ENCODE assay signal across 13 cellular contexts in genomic region chr6:125306756-125307149, GRCh38. TPM values are rescaled to one million over a fixed set of nuclear protein-coding genes. Genes with fewer than 3 reads are reported as not detected.
A peak's percentile ranks its signal among the peaks of the same experiment; 100 is the strongest.
DNase-seq lines count a peak whose midpoint lies in the region; ATAC-seq lines count a peak whose summit lies in the region.
"Had no signal": no experiment of that assay in that cellular context is flagged by ENCODE, and none has a peak within 500 bp of the region (broad histone marks: within the 10 kb centered on the region; RNA-seq: fewer than 3 reads in every experiment).

No MANE protein-coding gene starts in this region.

- peaks cover 5% of the 10 kb centered on the region for H3K36me3 Mint-ChIP-seq in stimulated activated effector memory CD8-positive, alpha-beta T cell treated with anti-CD3 and anti-CD28 coated beads, Interleukin-12 subunit alpha, Interleukin-12 subunit beta, amount 100 ng/mL, for 72 hours
- H3K36me3 Mint-ChIP-seq: CD14-positive monocyte had no signal

- peak overlapping the region; percentile 28 for H4K91ac ChIP-seq in trophoblast cell (ENCODE audit: low read depth, low read length)

- no peak overlapping the region for H3K9ac ChIP-seq in trophoblast cell (ENCODE audit: low read length)

- no peak overlapping the region for H3K27ac ChIP-seq in trophoblast cell (ENCODE audit: low read depth, low read length)

- H3K14ac ChIP-seq in trophoblast cell (ENCODE audit: low read length) = no peak overlapping the region

- peaks cover under 1% of the 10 kb centered on the region for H3K79me2 ChIP-seq in trophoblast cell (ENCODE audit: control insufficient read depth, insufficient read depth, low read length, poor library complexity)

- DNase-seq in EH (ENCODE audit: low read depth) = peak; percentile 9
- peak; percentile 57 for DNase-seq in epidermal melanocyte (ENCODE audit: insufficient read length, low spot score)
- DNase-seq in trophoblast cell = no peak
- DNase-seq in stimulated activated effector memory CD8-positive, alpha-beta T cell treated with anti-CD3 and anti-CD28 coated beads, Interleukin-12 subunit alpha, Interleukin-12 subunit beta, amount 100 ng/mL, for 72 hours (ENCODE audit: low spot score in 2 of 2) = no peak
- DNase-seq in posterior vena cava (ENCODE audit: low spot score) = no peak
- DNase-seq in NCI-H69 (lab: John Stamatoyannopoulos, UW) = no peak
- DNase-seq: CD8-positive, alpha-beta T cell; DMS 273 treated with DMSO at 0.1 percent for 48 hours; H9 had no signal

- peaks cover 5% of the 10 kb centered on the region for H3K9me3 Mint-ChIP-seq in stimulated activated effector memory CD8-positive, alpha-beta T cell treated with anti-CD3 and anti-CD28 coated beads, Interleukin-12 subunit alpha, Interleukin-12 subunit beta, amount 100 ng/mL, for 72 hours
- H3K9me3 Mint-ChIP-seq: CD8-positive, alpha-beta T cell had no signal

- no peak overlapping the region for H2AFZ ChIP-seq in trophoblast cell (ENCODE audit: insufficient read depth, low read length, poor library complexity)
- H2AFZ ChIP-seq: GM23338 had no signal

- WGBS in trophoblast cell (ENCODE audit: extremely low coverage, insufficient coverage, insufficient read length) = no CpG with 5 or more reads among the region's 3 CpGs

- intact Hi-C loops in posterior vena cava (cut with DNase I) = loop anchor here in 1 of 2 donors (5.0 kb wide), 1 partner anchor 471 kb away; no protein-coding TSS in a partner anchor

- H4K8ac ChIP-seq in trophoblast cell (ENCODE audit: low read depth, low read length) = no peak overlapping the region

- H2BK5ac ChIP-seq in trophoblast cell (ENCODE audit: low read depth, low read length, poor library complexity) = no peak overlapping the region

- no peak overlapping the region for H3K4me2 ChIP-seq in trophoblast cell (ENCODE audit: low read length)
- H3K4me2 ChIP-seq: GM23338 had no signal

- H3K4me3 ChIP-seq in trophoblast cell (ENCODE audit: low read depth, low read length) = no peak overlapping the region
- H3K4me3 ChIP-seq: GM12878, GM23338 had no signal

- H3K18ac ChIP-seq in trophoblast cell (ENCODE audit: low read length) = peak overlapping the region; percentile 40

- peaks cover 17% of the 10 kb centered on the region for H3K4me1 Mint-ChIP-seq in stimulated activated effector memory CD8-positive, alpha-beta T cell treated with anti-CD3 and anti-CD28 coated beads, Interleukin-12 subunit alpha, Interleukin-12 subunit beta, amount 100 ng/mL, for 72 hours

- no peak for ATAC-seq in stimulated activated effector memory CD8-positive, alpha-beta T cell treated with anti-CD3 and anti-CD28 coated beads, Interleukin-12 subunit alpha, Interleukin-12 subunit beta, amount 100 ng/mL, for 72 hours
- ATAC-seq: CD8-positive, alpha-beta T cell; GM12878; GM23338 had no signal

- H2AK5ac ChIP-seq in trophoblast cell (ENCODE audit: low read length) = no peak overlapping the region

- H3K4me1 ChIP-seq in trophoblast cell (ENCODE audit: control insufficient read depth in 1 of 2, insufficient read depth in 2 of 2, low read length in 2 of 2) = peaks cover 2 to 3% of the 10 kb centered on the region in 2 experiments

- no peak overlapping the region for H3K4me3 Mint-ChIP-seq in stimulated activated effector memory CD8-positive, alpha-beta T cell treated with anti-CD3 and anti-CD28 coated beads, Interleukin-12 subunit alpha, Interleukin-12 subunit beta, amount 100 ng/mL, for 72 hours
- H3K4me3 Mint-ChIP-seq: CD8-positive, alpha-beta T cell; GM23338; H9; HFFc6 had no signal

- no peaks in the 10 kb centered on the region for H3K9me3 ChIP-seq in trophoblast cell (ENCODE audit: insufficient read depth, low read depth, low read length)

- H3K27me3 ChIP-seq in trophoblast cell (ENCODE audit: insufficient read depth, low read length) = no peaks in the 10 kb centered on the region

- H4K12ac ChIP-seq in trophoblast cell (ENCODE audit: low read depth, low read length) = no peak overlapping the region

- H2BK12ac ChIP-seq in trophoblast cell (ENCODE audit: low read length) = no peak overlapping the region

- no peak overlapping the region for H3K23ac ChIP-seq in trophoblast cell (ENCODE audit: low read length)

- no peak overlapping the region for H3K4ac ChIP-seq in trophoblast cell (ENCODE audit: low read depth, low read length)

- H2BK120ac ChIP-seq in trophoblast cell (ENCODE audit: insufficient read depth, low read length, poor library complexity) = no peak overlapping the region

- H3K27ac Mint-ChIP-seq in stimulated activated effector memory CD8-positive, alpha-beta T cell treated with anti-CD3 and anti-CD28 coated beads, Interleukin-12 subunit alpha, Interleukin-12 subunit beta, amount 100 ng/mL, for 72 hours = no peak overlapping the region
- H3K27ac Mint-ChIP-seq: CD14-positive monocyte; CD8-positive, alpha-beta T cell; GM23338; H9; HFFc6 had no signal

- no peaks in the 10 kb centered on the region for H3K36me3 ChIP-seq in trophoblast cell (ENCODE audit: control insufficient read depth in 1 of 2, insufficient read depth in 2 of 2, low read length in 2 of 2)

- peaks cover 1% of the 10 kb centered on the region for H3K79me1 ChIP-seq in trophoblast cell (ENCODE audit: low read length)

RNA-seq across cellular contexts. Expression of gene HDDC2, which starts 5.0 kb away (rescaled TPM):
- polyA plus RNA-seq in trophoblast cell (2013) = 44.4 and 47.3 TPM in 2 replicates
- 10 to 100 TPM; 47.8 to 53.2 TPM for total RNA-seq in posterior vena cava

Comparison
In these comparisons a context has a peak if more than half of its experiments do, and no peak if none do; other contexts are left out.
1. DNase-seq: peak in EH (single experiment) and epidermal melanocyte (single experiment); none in trophoblast cell (0 of 2), stimulated activated effector memory CD8-positive, alpha-beta T cell treated with anti-CD3 and anti-CD28 coated beads, Interleukin-12 subunit alpha, Interleukin-12 subunit beta, amount 100 ng/mL, for 72 hours (0 of 2), posterior vena cava (single experiment) and NCI-H69 (single experiment).